8 cellular contexts compared by ENCODE assay signal in genomic region chr4:39458505-39459300, GRCh38. TPM values are rescaled to one million over a fixed set of nuclear protein-coding genes. Genes with fewer than 3 reads are reported as not detected.
A peak's percentile ranks its signal among the peaks of the same experiment; 100 is the strongest.
DNase-seq lines count a peak whose midpoint lies in the region; ATAC-seq and TF ChIP-seq lines count a peak whose summit lies in the region.

TSS of gene LIAS (plus strand) at chr4:39459056. CDS start at chr4:39459118, 62 bp downstream.
TSS of gene RPL9 (minus strand) at chr4:39458922. CDS start at chr4:39458439, 483 bp downstream.

- peak within 1 kb of the TSS; percentile 98 for H3K4me3 Mint-ChIP-seq in type B pancreatic cell

- peak; percentile 87 to 95 for TF ChIP-seq POLR2A in heart left ventricle (IDR thresholded peaks at IDR 0.05)

- H3K4me1 Mint-ChIP-seq in type B pancreatic cell (ENCODE audit: unreplicated experiment) = peaks cover 4% of the 10 kb centered on the region

- peaks cover 10 to 37% (median 27%) of the 10 kb centered on the region in 12 donors for H3K4me1 ChIP-seq in heart left ventricle

- peaks cover 5 to 71% (median 68%) of the 10 kb centered on the region in 9 donors for H3K36me3 ChIP-seq in heart left ventricle

- H3K36me3 Mint-ChIP-seq in type B pancreatic cell = peaks cover 40% of the 10 kb centered on the region

- no peaks in the 10 kb centered on the region for H3K27me3 ChIP-seq in heart left ventricle

- H3K9me3 ChIP-seq in heart left ventricle = no peaks in the 10 kb centered on the region

- H3K4me3 ChIP-seq in heart left ventricle = peak within 1 kb of the TSS; percentile 67 to 93 (median 85)

- intact Hi-C loops in T-helper 1 cell treated with Interleukin-12 subunit alpha and Interleukin-12 subunit beta and Interleukin-4 antibody, amounts not matched to agents 30 ng/mL and 1 ng/mL, for 36 hours (cut with micrococcal nuclease) = loop anchor here (1.0 to 5.0 kb wide), 15 partner anchors 11 to 849 kb away; partner anchors contain the start of genes RFC1, RHOH, SMIM14 and TLR1
- intact Hi-C loops in heart left ventricle (cut with DNase I) = loop anchor here in 5 of 10 donors (2.0 to 10.0 kb wide), 6 partner anchors 66 to 518 kb away; partner anchors contain the start of genes UGDH (in 3 of the 5), PDS5A (in 2 of the 5), SMIM14 (in 2 of the 5) and RFC1 (in 1 of the 5)

- 0 to 1% (median 0%) methylated on average over 30 to 55 of the region's 55 CpGs for WGBS in heart left ventricle, 4 donors

- TF ChIP-seq CTCF in GM13976 (IDR thresholded peaks at IDR 0.05; ENCODE audit: borderline replicate concordance, control extremely low read depth, extremely low read depth, insufficient read depth, missing control alignments) = no peak
- TF ChIP-seq CTCF in heart left ventricle (IDR thresholded peaks at IDR 0.05) = no peak
- no peak for TF ChIP-seq CTCF in type B pancreatic cell (conservative IDR thresholded peaks at IDR 0.05)

- peak within 1 kb of the TSS; percentile 86 to 98 (median 92) for H3K27ac ChIP-seq in heart left ventricle

- no peaks in the 10 kb centered on the region for H3K27me3 Mint-ChIP-seq in type B pancreatic cell

- no peaks in the 10 kb centered on the region for H3K9me3 Mint-ChIP-seq in type B pancreatic cell

- H3K27ac Mint-ChIP-seq in type B pancreatic cell = peak within 1 kb of the TSS; percentile 99

- DNase-seq in GM13976 (ENCODE audit: low spot score) = peak; percentile 96
- DNase-seq in NCI-H146 treated with DMSO at 0.1 percent for 48 hours (lab: John Stamatoyannopoulos, UW; ENCODE audit: unreplicated experiment) = peak; percentile 95
- DNase-seq in amniotic epithelial cell (ENCODE audit: low read depth) = peak; percentile 99
- peak; percentile 94 to 98 (median 96) for DNase-seq in heart left ventricle
- DNase-seq in pons (ENCODE audit: low spot score) = peak; percentile 96
- peak; percentile 95 for DNase-seq in type B pancreatic cell (ENCODE audit: extremely low spot score, unreplicated experiment)

- peak; percentile 81 for ATAC-seq in HG02870 (IDR thresholded peaks at IDR 0.05; ENCODE audit: unreplicated experiment)
- peak; percentile 95 to 97 (median 97) for ATAC-seq in heart left ventricle

- in situ Hi-C loops in GM13976 (cut with MboI; ENCODE audit: low sequenced_read_pairs, unreplicated experiment) = no loop called here

RNA-seq across cellular contexts. Expression of gene LIAS, which starts in this region (rescaled TPM):
- 12.2 and 12.6 TPM in 2 replicates for total RNA-seq in T-helper 1 cell treated with Interleukin-12 subunit alpha and Interleukin-12 subunit beta and Interleukin-4 antibody, amounts not matched to agents 30 ng/mL and 1 ng/mL, for 36 hours
- total RNA-seq in heart left ventricle (10 to 100 TPM; 15.9 to 34.4 (median 20.2) TPM), type B pancreatic cell (ENCODE audit: low replicate concordance) (21.0 and 22.0 TPM in 2 replicates)
- polyA plus RNA-seq in heart left ventricle = 10 to 100 TPM; 15.8 to 21.3 TPM

RNA-seq across cellular contexts. Expression of gene RPL9, which starts in this region (rescaled TPM):
- 1,209 and 1,226 TPM in 2 replicates for total RNA-seq in T-helper 1 cell treated with Interleukin-12 subunit alpha and Interleukin-12 subunit beta and Interleukin-4 antibody, amounts not matched to agents 30 ng/mL and 1 ng/mL, for 36 hours
- 1,000 to 10,000 TPM in 2 of 9 donors, 100 to 1,000 TPM in 7; 576 to 1,701 (median 925) TPM for total RNA-seq in heart left ventricle
- 1,000 to 10,000 TPM; 1,241 to 2,059 TPM for polyA plus RNA-seq in heart left ventricle
- 1,623 and 1,887 TPM in 2 replicates for total RNA-seq in type B pancreatic cell (ENCODE audit: low replicate concordance)

Comparison
In these comparisons a context has a peak if more than half of its experiments do, and no peak if none do; other contexts are left out.
1. Peak in every context shown above with its lines: DNase-seq, ATAC-seq, H3K4me3 ChIP-seq and H3K27ac ChIP-seq.